11 cellular contexts compared by ENCODE assay signal in genomic region chr6:132132420-132132819, GRCh38.
DNase-seq lines count a peak whose midpoint lies in the region; ATAC-seq lines count a peak whose summit lies in the region.
"Had no signal": no experiment of that assay in that cellular context is flagged by ENCODE, and none has a peak within 500 bp of the region (broad histone marks: within the 10 kb centered on the region; RNA-seq: fewer than 3 reads in every experiment).

No MANE protein-coding gene starts in this region.

- peak; percentile 94 for DNase-seq in M059J (ENCODE audit: low read depth)
- DNase-seq in dermis microvascular lymphatic vessel endothelial cell (ENCODE audit: low read depth in 2 of 2), result peak; percentile 54 to 94
- DNase-seq in lung microvascular endothelial cell (ENCODE audit: low read depth in 2 of 2), result peak; percentile 76 to 90
- DNase-seq in substantia nigra (lab: John Stamatoyannopoulos, UW), result peak in 3 of 49 donors; percentile 9 to 34 (median 9)
- DNase-seq in cerebellum (ENCODE audit: low spot score), result no peak
- DNase-seq in activated T-cell treated with anti-CD3 and anti-CD28 coated beads, Interleukin-2, amount 50 U/mL, for 1 hour, result no peak
- no peak for DNase-seq in OCI-M1 (lab: John Stamatoyannopoulos, UW)
- DNase-seq: activated CD4-positive, alpha-beta T cell treated with anti-CD3 and anti-CD28 coated beads, Interleukin-2, amount 10 ng/mL, durations not matched to agents 7 days and 5 days; GF-D8; upper lobe of left lung had no signal

- ATAC-seq in HG02763 (IDR thresholded peaks at IDR 0.05; ENCODE audit: unreplicated experiment), result no peak

- H3K27ac ChIP-seq in substantia nigra (ENCODE audit: low read depth, low read length, poor library complexity, severe bottlenecking), result peak overlapping the region; percentile 76

Comparison
In these comparisons a context has a peak if more than half of its experiments do, and no peak if none do; other contexts are left out.
1. DNase-seq: peak in M059J (single experiment), dermis microvascular lymphatic vessel endothelial cell (2 of 2) and lung microvascular endothelial cell (2 of 2); none in cerebellum (single experiment), activated T-cell treated with anti-CD3 and anti-CD28 coated beads, Interleukin-2, amount 50 U/mL, for 1 hour (single experiment) and OCI-M1 (single experiment).